ENCODE assay signal across 12 cellular contexts in genomic region chr22:33492210-33492651, GRCh38.
DNase-seq lines count a peak whose midpoint lies in the region; ATAC-seq, FAIRE-seq and TF ChIP-seq lines count a peak whose summit lies in the region.
"Had no signal": no experiment of that assay in that cellular context is flagged by ENCODE, and none has a peak within 500 bp of the region (broad histone marks: within the 10 kb centered on the region; RNA-seq: fewer than 3 reads in every experiment).

No MANE protein-coding gene starts in this region.

- H3K4me1 ChIP-seq in IMR-90 (ENCODE audit: control insufficient read depth, insufficient read depth, low read length) (peaks cover 2% of the 10 kb centered on the region; the same call in 1 of the 2 replicates), pancreas (peaks cover 0 to 10% (median 7%) of the 10 kb centered on the region in 3 donors)
- H3K4me1 ChIP-seq: SJCRH30 had no signal

- no peak overlapping the region for H2BK120ac ChIP-seq in IMR-90 (ENCODE audit: low read depth, low read length)

- FAIRE-seq in pancreas (lab: Jason Lieb, UNC): no peak
- FAIRE-seq in frontal cortex (lab: Jason Lieb, UNC): no peak
- no peak for FAIRE-seq in HTR-8/SVneo (lab: Jason Lieb, UNC)

- no peak overlapping the region for H3K9ac ChIP-seq in IMR-90 (ENCODE audit: low read depth, low read length)

- POLR2A ChIA-PET in IMR-90 (lab: Charles Lee; ENCODE audit: unreplicated experiment): no interaction called here

- H3K4ac ChIP-seq in IMR-90 (ENCODE audit: low read depth, low read length): no peak overlapping the region

- no peak overlapping the region for H3K18ac ChIP-seq in IMR-90 (ENCODE audit: low read depth, low read length)

- H3K4me2 ChIP-seq in IMR-90 (ENCODE audit: low read depth, low read length): peak overlapping the region; percentile 63; the same call in 1 of the 2 replicates

- intact Hi-C loops in IMR-90 (cut with micrococcal nuclease) (no loop called here), left ventricle myocardium superior (cut with micrococcal nuclease) (no loop called here), pancreas (cut with DNase I) (no loop called here)

- H4K5ac ChIP-seq in IMR-90 (ENCODE audit: low read depth, low read length): no peak overlapping the region

- H2BK15ac ChIP-seq in IMR-90 (ENCODE audit: low read depth, low read length): no peak overlapping the region

- DNase-seq in T-helper 1 cell (no peak), IMR-90 (no peak), left ventricle myocardium superior (no peak), pancreas (no peak), frontal cortex (ENCODE audit: low spot score in 2 of 2) (no peak), HTR-8/SVneo (ENCODE audit: insufficient read length, low spot score) (no peak)
- DNase-seq: DMS79, NCI-H69, SJCRH30 had no signal

- H3K56ac ChIP-seq in IMR-90 (ENCODE audit: extremely low read depth, insufficient read depth, low read length): no peak overlapping the region

- no peaks in the 10 kb centered on the region for H3K36me3 Mint-ChIP-seq in T-helper 1 cell treated with Interleukin-12 subunit alpha and Interleukin-12 subunit beta and Interleukin-4 antibody, amounts not matched to agents 30 μg/mL and 1 μg/mL, for 36 hours (ENCODE audit: low read depth)

- no peaks in the 10 kb centered on the region for H4K20me1 ChIP-seq in IMR-90 (ENCODE audit: insufficient read depth, low read length)

- BruUV-seq in IMR-90 (replicated peaks; lab: Mats Ljungman, UMichigan): no TSS peak

- 0% methylated on average over 1 of the region's 4 CpGs; no CpG with 5 or more reads in 1 of the 2 experiments for WGBS in IMR-90 (ENCODE audit: extremely low coverage in 2 of 2, insufficient read length in 1 of 2), 2 experiments
- 9 to 15% methylated on average over 4 of the region's 4 CpGs for WGBS in pancreas, 2 donors

- H3K9me3 ChIP-seq in IMR-90 (ENCODE audit: control insufficient read depth, insufficient read depth, low read length) (no peaks in the 10 kb centered on the region), pancreas (no peaks in the 10 kb centered on the region)
- H3K9me3 ChIP-seq: SJCRH30 had no signal

- no peaks in the 10 kb centered on the region for H3K4me1 Mint-ChIP-seq in T-helper 1 cell treated with Interleukin-12 subunit alpha and Interleukin-12 subunit beta and Interleukin-4 antibody, amounts not matched to agents 30 μg/mL and 1 μg/mL, for 36 hours (ENCODE audit: low read depth)

- H3K4me3 ChIP-seq in IMR-90 (ENCODE audit: insufficient read depth, low read depth, low read length) (no peak overlapping the region), pancreas (no peak overlapping the region)
- H3K4me3 ChIP-seq: SJCRH30 had no signal

- H3K27ac ChIP-seq in IMR-90 (ENCODE audit: insufficient read depth, low read length): no peak overlapping the region
- no peak overlapping the region for H3K27ac ChIP-seq in pancreas
- H3K27ac ChIP-seq: SJCRH30 had no signal

- dilution Hi-C loops in IMR-90 (cut with HindIII; ENCODE audit: low sequenced_read_pairs, unreplicated experiment): no loop called here

- H2BK20ac ChIP-seq in IMR-90 (ENCODE audit: low read depth, low read length): no peak overlapping the region

- TF ChIP-seq RAD21 in IMR-90 (IDR thresholded peaks at IDR 0.05; ENCODE audit: low read length): no peak

- H2AK5ac ChIP-seq in IMR-90 (ENCODE audit: low read depth, low read length): no peak overlapping the region

- peak overlapping the region; percentile 48 for H3K4me3 Mint-ChIP-seq in T-helper 1 cell treated with Interleukin-12 subunit alpha and Interleukin-12 subunit beta and Interleukin-4 antibody, amounts not matched to agents 30 μg/mL and 1 μg/mL, for 36 hours

- no peaks in the 10 kb centered on the region for H3K27me3 Mint-ChIP-seq in T-helper 1 cell treated with Interleukin-12 subunit alpha and Interleukin-12 subunit beta and Interleukin-4 antibody, amounts not matched to agents 30 μg/mL and 1 μg/mL, for 36 hours (ENCODE audit: low read depth)

- H2AFZ ChIP-seq in IMR-90 (replicated peaks; ENCODE audit: low read length, poor library complexity): peak overlapping the region; percentile 64

- H3K14ac ChIP-seq in IMR-90 (replicated peaks; ENCODE audit: low read depth, low read length): no peak overlapping the region

- no peaks in the 10 kb centered on the region for H3K36me3 ChIP-seq in IMR-90 (ENCODE audit: control insufficient read depth, insufficient read depth, low read length)
- H3K36me3 ChIP-seq in pancreas: no peaks in the 10 kb centered on the region
- H3K36me3 ChIP-seq: SJCRH30 had no signal

- H2AK9ac ChIP-seq in IMR-90 (replicated peaks; ENCODE audit: low read depth, low read length, poor library complexity): no peak overlapping the region

- H2BK5ac ChIP-seq in IMR-90 (ENCODE audit: low read depth, low read length, poor library complexity, severe bottlenecking): no peak overlapping the region

- no peaks in the 10 kb centered on the region for H3K9me1 ChIP-seq in IMR-90 (ENCODE audit: insufficient read depth, low read length)

- ATAC-seq in IMR-90 (ENCODE audit: low read depth) (peak; percentile 81), left ventricle myocardium superior (peak; percentile 69), pancreas (peak; percentile 41 to 68 (median 52)), HG03378 (IDR thresholded peaks at IDR 0.05; ENCODE audit: unreplicated experiment) (no peak)
- ATAC-seq: activated CD4-positive, CD25-positive, alpha-beta regulatory T cell treated with anti-CD3 and anti-CD28 coated beads, Interleukin-2, amount 50 U/mL, for 24 hours had no signal

- TF ChIP-seq CTCF in IMR-90 (conservative IDR thresholded peaks at IDR 0.05; ENCODE audit: low read depth, low read length) (no peak), pancreas (IDR thresholded peaks at IDR 0.05) (no peak)

- in situ Hi-C loops in IMR-90 (cut with MboI; ENCODE audit: low sequenced_read_pairs): no loop called here

- no peak for TF ChIP-seq POLR2A in IMR-90 (IDR thresholded peaks at IDR 0.05; ENCODE audit: low read depth, low read length)

- no peak overlapping the region for H3K27ac Mint-ChIP-seq in T-helper 1 cell treated with Interleukin-12 subunit alpha and Interleukin-12 subunit beta and Interleukin-4 antibody, amounts not matched to agents 30 μg/mL and 1 μg/mL, for 36 hours

- no peak overlapping the region for H3K23ac ChIP-seq in IMR-90 (ENCODE audit: low read depth, low read length)

- H4K91ac ChIP-seq in IMR-90 (ENCODE audit: insufficient read depth, low read depth, low read length): no peak overlapping the region

- no peak overlapping the region for H4K8ac ChIP-seq in IMR-90 (ENCODE audit: low read depth in 2 of 2, low read length in 2 of 2)

- CTCF ChIA-PET in IMR-90 (lab: Yijun Ruan, JAX): no interaction called here

- H3K79me1 ChIP-seq in IMR-90 (ENCODE audit: low read depth in 1 of 2, low read length in 2 of 2): no peaks in the 10 kb centered on the region

- H3K27me3 ChIP-seq in IMR-90 (ENCODE audit: control insufficient read depth, insufficient read depth, low read length): no peaks in the 10 kb centered on the region
- no peaks in the 10 kb centered on the region for H3K27me3 ChIP-seq in pancreas
- H3K27me3 ChIP-seq: SJCRH30 had no signal

- H3K9me3 Mint-ChIP-seq in T-helper 1 cell treated with Interleukin-12 subunit alpha and Interleukin-12 subunit beta and Interleukin-4 antibody, amounts not matched to agents 30 μg/mL and 1 μg/mL, for 36 hours: no peaks in the 10 kb centered on the region

TF ChIP-seq in IMR-90, 13 proteins besides CTCF, POLR2A, EP300 and RAD21:
- TF ChIP-seq MXI1 (IDR thresholded peaks at IDR 0.05; ENCODE audit: borderline replicate concordance, low read depth, low read length): no peak
- TF ChIP-seq ELK1 (IDR thresholded peaks at IDR 0.05; ENCODE audit: borderline replicate concordance, low read depth, low read length): no peak
- TF ChIP-seq RFX5 (IDR thresholded peaks at IDR 0.05; ENCODE audit: low read depth, low read length): no peak
- no peak for TF ChIP-seq BHLHE40 (IDR thresholded peaks at IDR 0.05; ENCODE audit: low read depth, low read length)
- TF ChIP-seq NFE2L2 (IDR thresholded peaks at IDR 0.05; ENCODE audit: low read depth, low read length): no peak
- no peak for TF ChIP-seq FOS (IDR thresholded peaks at IDR 0.05; ENCODE audit: low read depth, low read length)
- TF ChIP-seq CEBPB (IDR thresholded peaks at IDR 0.05; ENCODE audit: low read depth, low read length): no peak
- no peak for TF ChIP-seq SMC3 (IDR thresholded peaks at IDR 0.05; ENCODE audit: low read depth, low read length)
- TF ChIP-seq USF2 (IDR thresholded peaks at IDR 0.05; ENCODE audit: low read depth, low read length): no peak
- TF ChIP-seq MAFK (IDR thresholded peaks at IDR 0.05; ENCODE audit: low read depth, low read length): no peak
- no peak for TF ChIP-seq RCOR1 (IDR thresholded peaks at IDR 0.05; ENCODE audit: insufficient replicate concordance, low read length)
- TF ChIP-seq CHD1 (IDR thresholded peaks at IDR 0.05; ENCODE audit: low read depth, low read length): no peak
- no peak for TF ChIP-seq MAZ (IDR thresholded peaks at IDR 0.05; ENCODE audit: borderline replicate concordance, low read depth, low read length)
